ENCODE assay signal across 8 cellular contexts in the genomic region with DNA sequence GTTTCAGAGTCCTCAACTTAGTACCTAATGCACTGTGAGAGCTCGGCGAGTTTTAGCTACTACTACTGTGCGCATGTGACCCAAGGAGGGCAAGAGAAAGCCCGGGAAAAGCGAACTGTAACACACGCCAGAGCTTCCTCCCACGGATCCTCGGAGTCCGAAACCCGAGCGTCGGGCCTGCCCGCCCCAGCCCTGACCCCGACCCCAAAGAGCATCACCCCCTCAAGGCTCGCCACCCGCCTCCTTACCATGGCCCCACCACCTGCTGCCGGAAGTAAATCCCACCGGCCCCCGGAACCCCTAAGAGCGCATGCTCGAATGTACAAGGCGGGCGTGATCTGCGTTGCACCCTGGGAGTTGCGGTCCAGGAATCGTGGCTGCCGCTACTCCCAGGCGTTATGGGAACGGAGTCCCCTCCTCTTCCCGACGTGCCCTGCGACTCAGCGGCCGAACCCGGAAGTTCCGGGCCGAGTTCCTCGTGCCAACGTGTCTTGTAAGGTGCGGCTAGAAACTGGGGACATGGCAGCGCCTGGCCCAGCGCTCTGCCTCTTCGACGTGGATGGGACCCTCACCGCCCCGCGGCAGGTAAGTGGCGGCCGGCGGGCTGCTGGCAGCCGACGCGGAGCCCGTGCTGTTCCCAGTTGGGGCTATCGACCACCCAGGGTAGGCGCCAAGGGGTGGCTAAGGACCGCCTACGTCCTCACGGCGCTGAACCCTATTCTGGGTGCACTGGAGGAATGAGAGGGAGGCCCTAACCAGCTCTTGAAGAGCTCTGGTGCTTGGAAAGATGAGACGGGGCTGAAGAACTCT. TPM values are rescaled to one million over a fixed set of nuclear protein-coding genes. Genes with fewer than 3 reads are reported as not detected.
DNase-seq lines count a peak whose midpoint lies in the region; ATAC-seq and TF ChIP-seq lines count a peak whose summit lies in the region.

A gene (plus strand): TSS at position 476 of the 810 bp plus-strand sequence. CDS start 44 bp downstream, at position 520.
A gene with protein sequence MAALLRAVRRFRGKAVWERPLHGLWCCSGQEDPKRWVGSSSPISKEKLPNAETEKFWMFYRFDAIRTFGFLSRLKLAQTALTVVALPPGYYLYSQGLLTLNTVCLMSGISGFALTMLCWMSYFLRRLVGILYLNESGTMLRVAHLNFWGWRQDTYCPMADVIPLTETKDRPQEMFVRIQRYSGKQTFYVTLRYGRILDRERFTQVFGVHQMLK (minus strand): TSS at position 276 of the 810 bp plus-strand sequence. CDS start 25 bp downstream, at position 251.

- peak within 1 kb of the TSS; percentile 67 to 83 (median 79) for H3K27ac Mint-ChIP-seq in nephron

- H3K4me3 ChIP-seq in HAP-1 (peak within 1 kb of the TSS; percentile 98), MG63 (peak within 1 kb of the TSS; percentile 98), fibroblast of the aortic adventitia (ENCODE audit: low read depth, low read length) (peak within 1 kb of the TSS; percentile 97)

- no peaks in the 10 kb centered on the region for H3K9me3 ChIP-seq in HAP-1
- no peaks in the 10 kb centered on the region for H3K9me3 ChIP-seq in MG63

- no peak for TF ChIP-seq CTCF in fibroblast of the aortic adventitia (IDR thresholded peaks at IDR 0.05; ENCODE audit: insufficient read depth, low read length)
- TF ChIP-seq CTCF in nephron (IDR thresholded peaks at IDR 0.05; ENCODE audit: unreplicated experiment in 3 of 3): no peak

- H3K36me3 ChIP-seq in HAP-1 (replicated peaks) (peaks cover 26% of the 10 kb centered on the region), MG63 (peaks cover 61% of the 10 kb centered on the region)

- peaks cover 16% of the 10 kb centered on the region for H3K4me1 ChIP-seq in HAP-1

- peaks cover 9% of the 10 kb centered on the region for H3K36me3 Mint-ChIP-seq in nephron (ENCODE audit: low read depth)

- in situ Hi-C loops in G401 (cut with HindIII; ENCODE audit: low sequenced_read_pairs): no loop called here
- in situ Hi-C loops in HAP-1 (cut with MboI; ENCODE audit: low sequenced_read_pairs): loop anchor here (5.0 kb wide), 1 partner anchor 225 kb away; no protein-coding TSS in a partner anchor

- peak within 1 kb of the TSS; percentile 90 to 97 (median 95) for H3K4me3 Mint-ChIP-seq in nephron

- peaks cover 24% of the 10 kb centered on the region for H3K4me1 Mint-ChIP-seq in nephron

- peak; percentile 97 for DNase-seq in G401 (ENCODE audit: low spot score)
- DNase-seq in HAP-1 (ENCODE audit: low spot score in 2 of 2): peak; percentile 96 to 97
- DNase-seq in MG63: peak; percentile 98
- peak; percentile 95 to 97 for DNase-seq in SHP77 (lab: John Stamatoyannopoulos, UW)
- DNase-seq in activated effector memory CD4-positive, alpha-beta T cell treated with Interleukin-2 at 50 U/mL for 16 hours: peak; percentile 93
- peak; percentile 94 for DNase-seq in fibroblast of the aortic adventitia (ENCODE audit: low read depth)
- DNase-seq in stimulated activated naive CD8-positive, alpha-beta T cell treated with anti-CD3 and anti-CD28 coated beads, Interleukin-15, Interleukin-2, amounts not matched to agents 100 U/mL and 50 U/mL, for 24 hours: peak; percentile 95

- no peaks in the 10 kb centered on the region for H3K9me3 Mint-ChIP-seq in nephron

- H3K27me3 Mint-ChIP-seq in nephron (ENCODE audit: low read depth): no peaks in the 10 kb centered on the region

- ATAC-seq in stimulated activated naive CD8-positive, alpha-beta T cell treated with anti-CD3 and anti-CD28 coated beads, Interleukin-15, Interleukin-2, amounts not matched to agents 100 U/mL and 50 U/mL, for 24 hours: peak; percentile 96

- H3K27me3 ChIP-seq in HAP-1 (ENCODE audit: low read depth): no peaks in the 10 kb centered on the region
- H3K27me3 ChIP-seq in MG63: no peaks in the 10 kb centered on the region

RNA-seq across cellular contexts. Expression of the first gene that starts in this region (rescaled TPM):
- total RNA-seq in G401 (2014; rRNA removed; shearing (Covaris generic)): 28.4 and 36.3 TPM in 2 replicates
- total RNA-seq in MG63 (2014; rRNA removed; shearing (Covaris generic); ENCODE audit: low replicate concordance): 45.8 and 53.1 TPM in 2 replicates
- total RNA-seq in fibroblast of the aortic adventitia (ENCODE audit: low replicate concordance): 34.7 and 55.8 TPM in 2 replicates

RNA-seq across cellular contexts. Expression of the second gene that starts in this region (rescaled TPM):
- total RNA-seq in G401 (2014; rRNA removed; shearing (Covaris generic)): 9.0 and 14.3 TPM in 2 replicates
- 9.3 and 16.7 TPM in 2 replicates for total RNA-seq in MG63 (2014; rRNA removed; shearing (Covaris generic); ENCODE audit: low replicate concordance)
- total RNA-seq in fibroblast of the aortic adventitia (ENCODE audit: low replicate concordance): 3.6 and 4.7 TPM in 2 replicates

Comparison
In these comparisons a context has a peak if more than half of its experiments do, and no peak if none do; other contexts are left out.
1. Peak in every context shown above with its lines: DNase-seq, ATAC-seq and H3K4me3 ChIP-seq.